18 cellular contexts compared by ENCODE assay signal in genomic region chr1:217067642-217068041, GRCh38.
DNase-seq lines count a peak whose midpoint lies in the region; ATAC-seq and TF ChIP-seq lines count a peak whose summit lies in the region.
"Had no signal": no experiment of that assay in that cellular context is flagged by ENCODE, and none has a peak within 500 bp of the region (broad histone marks: within the 10 kb centered on the region; RNA-seq: fewer than 3 reads in every experiment).

No MANE protein-coding gene starts in this region.

- intact Hi-C loops in MCF 10A (cut with micrococcal nuclease) (no loop called here), breast epithelium (cut with DNase I; ENCODE audit: low total_unique reads) (no loop called here)

- ATAC-seq in HG03342 (IDR thresholded peaks at IDR 0.05; ENCODE audit: unreplicated experiment): peak; percentile 63
- no peak for ATAC-seq in HG03521 (IDR thresholded peaks at IDR 0.05; ENCODE audit: unreplicated experiment)
- no peak for ATAC-seq in GM21515 (IDR thresholded peaks at IDR 0.05; ENCODE audit: unreplicated experiment)
- ATAC-seq: HepG2, T-cell had no signal

- no peak for TF ChIP-seq CTCF in MCF 10A (IDR thresholded peaks at IDR 0.05; ENCODE audit: unreplicated experiment)
- no peak for TF ChIP-seq CTCF in breast epithelium (IDR thresholded peaks at IDR 0.05)
- TF ChIP-seq CTCF in choroid plexus epithelial cell (conservative IDR thresholded peaks at IDR 0.05; ENCODE audit: low read depth, low read length): no peak

- no TSS peak for BruUV-seq in MCF 10A (replicated peaks; lab: Mats Ljungman, UMichigan)

- no peak for TF ChIP-seq POLR2A in breast epithelium (IDR thresholded peaks at IDR 0.05)

- H3K4me1 ChIP-seq in breast epithelium: no peaks in the 10 kb centered on the region

- H3K27ac ChIP-seq in breast epithelium: no peak overlapping the region
- H3K27ac ChIP-seq: 22Rv1, BLaER1, KMS-11, PC-9 had no signal

- no peak overlapping the region for H3K4me3 Mint-ChIP-seq in MCF 10A (ENCODE audit: unreplicated experiment)
- H3K4me3 Mint-ChIP-seq: T-cell had no signal

- H3K9me3 ChIP-seq in breast epithelium: no peaks in the 10 kb centered on the region
- H3K9me3 ChIP-seq: BLaER1 had no signal

- no peaks in the 10 kb centered on the region for H3K36me3 Mint-ChIP-seq in MCF 10A (ENCODE audit: insufficient read depth, unreplicated experiment)
- H3K36me3 Mint-ChIP-seq: T-cell had no signal

- CTCF ChIA-PET in MCF 10A (lab: Yijun Ruan, JAX): interaction anchor here (0.8 to 1.0 kb wide), 2 partner anchors 230 to 318 kb away, joined by 3 to 5 read pairs; no protein-coding TSS in a partner anchor

- H3K27me3 ChIP-seq in breast epithelium: no peaks in the 10 kb centered on the region
- H3K27me3 ChIP-seq: BLaER1 had no signal

- H3K27ac Mint-ChIP-seq in MCF 10A (ENCODE audit: low read depth, unreplicated experiment): no peak overlapping the region
- H3K27ac Mint-ChIP-seq: T-cell had no signal

- H3K27me3 Mint-ChIP-seq in MCF 10A (ENCODE audit: insufficient read depth, unreplicated experiment): no peaks in the 10 kb centered on the region
- H3K27me3 Mint-ChIP-seq: T-cell had no signal

- H3K9me3 Mint-ChIP-seq in MCF 10A (ENCODE audit: unreplicated experiment): no peaks in the 10 kb centered on the region

- no peaks in the 10 kb centered on the region for H3K36me3 ChIP-seq in breast epithelium
- H3K36me3 ChIP-seq: BLaER1 had no signal

- peak; percentile 62 for DNase-seq in MCF 10A (ENCODE audit: unreplicated experiment)
- no peak for DNase-seq in breast epithelium (ENCODE audit: low spot score in 2 of 2)
- peak; percentile 10 for DNase-seq in choroid plexus epithelial cell (ENCODE audit: low read depth)
- no peak for DNase-seq in activated effector memory CD4-positive, alpha-beta T cell treated with anti-CD3 and anti-CD28 coated beads, Interleukin-2, amount 50 U/mL, for 16 hours
- no peak for DNase-seq in stimulated activated CD4-positive, alpha-beta T cell treated with anti-CD3 and anti-CD28 coated beads, Interleukin-4, amount 100 ng/mL, for 24 hours
- DNase-seq: MM.1S, NCI-H1105 treated with DMSO at 0.1 percent for 48 hours, NCI-H187, NCI-H446, PC-9, T-cell had no signal

- POLR2A ChIA-PET in MCF 10A (lab: Yijun Ruan, JAX): no interaction called here

- peaks cover 9% of the 10 kb centered on the region for H3K4me1 Mint-ChIP-seq in MCF 10A (ENCODE audit: insufficient read depth, unreplicated experiment)
- H3K4me1 Mint-ChIP-seq: T-cell had no signal

- no peak overlapping the region for H3K4me3 ChIP-seq in breast epithelium
- H3K4me3 ChIP-seq in choroid plexus epithelial cell (ENCODE audit: low read depth, low read length): no peak overlapping the region
- H3K4me3 ChIP-seq: BLaER1, PC-9 had no signal

Comparison
In these comparisons a context has a peak if more than half of its experiments do, and no peak if none do; other contexts are left out.
1. DNase-seq: peak in MCF 10A (single experiment) and choroid plexus epithelial cell (single experiment); none in breast epithelium (0 of 2), activated effector memory CD4-positive, alpha-beta T cell treated with anti-CD3 and anti-CD28 coated beads, Interleukin-2, amount 50 U/mL, for 16 hours (single experiment) and stimulated activated CD4-positive, alpha-beta T cell treated with anti-CD3 and anti-CD28 coated beads, Interleukin-4, amount 100 ng/mL, for 24 hours (single experiment).